1 cellular context compared by ENCODE assay signal in the genomic region with DNA sequence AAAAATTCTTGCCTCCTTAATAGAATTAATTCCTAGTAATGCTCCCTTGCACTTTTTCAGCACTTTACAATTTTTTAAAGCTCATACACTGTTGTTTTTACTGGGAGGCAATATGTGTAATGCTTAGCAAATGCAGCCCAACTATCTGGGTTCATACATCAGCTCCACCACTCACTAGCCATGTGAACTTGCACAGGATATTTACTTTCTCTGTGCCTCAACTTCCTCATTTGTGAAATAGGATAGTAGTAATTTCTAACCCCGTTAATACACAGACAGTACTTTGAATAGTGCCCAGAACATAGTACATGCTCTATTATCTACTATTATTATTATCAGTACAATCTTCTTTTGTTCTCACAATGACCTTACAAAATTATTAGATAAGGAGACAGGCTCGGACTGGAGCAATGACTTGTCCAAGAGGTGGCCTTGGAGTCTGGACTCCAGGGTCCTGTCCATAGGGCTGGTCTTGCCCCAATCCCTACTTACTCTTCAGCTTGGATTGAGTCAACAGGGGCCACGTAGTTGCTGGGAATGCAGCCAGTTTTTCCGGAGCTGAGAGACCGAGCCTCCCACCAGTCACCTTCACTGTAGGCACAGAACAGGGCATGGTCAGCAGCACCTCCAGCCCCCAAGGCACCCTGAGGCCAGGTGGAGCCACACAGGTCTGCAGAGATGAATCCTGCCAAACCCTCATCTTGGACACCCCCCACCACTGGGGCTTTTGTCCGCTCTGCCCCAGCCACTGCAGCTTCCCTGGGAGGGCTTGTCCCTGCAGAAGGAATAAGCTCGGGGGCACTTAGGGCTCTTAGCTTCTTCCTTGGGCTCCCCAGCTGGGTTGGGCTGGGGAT.
TF ChIP-seq lines count a peak whose summit lies in the region.

No MANE protein-coding gene starts in this region.

TF ChIP-seq in HepG2, 621 proteins besides CTCF, POLR2A, EP300 and RAD21 (continued from another document and continues in another):
- TF ChIP-seq, protein P1, sequence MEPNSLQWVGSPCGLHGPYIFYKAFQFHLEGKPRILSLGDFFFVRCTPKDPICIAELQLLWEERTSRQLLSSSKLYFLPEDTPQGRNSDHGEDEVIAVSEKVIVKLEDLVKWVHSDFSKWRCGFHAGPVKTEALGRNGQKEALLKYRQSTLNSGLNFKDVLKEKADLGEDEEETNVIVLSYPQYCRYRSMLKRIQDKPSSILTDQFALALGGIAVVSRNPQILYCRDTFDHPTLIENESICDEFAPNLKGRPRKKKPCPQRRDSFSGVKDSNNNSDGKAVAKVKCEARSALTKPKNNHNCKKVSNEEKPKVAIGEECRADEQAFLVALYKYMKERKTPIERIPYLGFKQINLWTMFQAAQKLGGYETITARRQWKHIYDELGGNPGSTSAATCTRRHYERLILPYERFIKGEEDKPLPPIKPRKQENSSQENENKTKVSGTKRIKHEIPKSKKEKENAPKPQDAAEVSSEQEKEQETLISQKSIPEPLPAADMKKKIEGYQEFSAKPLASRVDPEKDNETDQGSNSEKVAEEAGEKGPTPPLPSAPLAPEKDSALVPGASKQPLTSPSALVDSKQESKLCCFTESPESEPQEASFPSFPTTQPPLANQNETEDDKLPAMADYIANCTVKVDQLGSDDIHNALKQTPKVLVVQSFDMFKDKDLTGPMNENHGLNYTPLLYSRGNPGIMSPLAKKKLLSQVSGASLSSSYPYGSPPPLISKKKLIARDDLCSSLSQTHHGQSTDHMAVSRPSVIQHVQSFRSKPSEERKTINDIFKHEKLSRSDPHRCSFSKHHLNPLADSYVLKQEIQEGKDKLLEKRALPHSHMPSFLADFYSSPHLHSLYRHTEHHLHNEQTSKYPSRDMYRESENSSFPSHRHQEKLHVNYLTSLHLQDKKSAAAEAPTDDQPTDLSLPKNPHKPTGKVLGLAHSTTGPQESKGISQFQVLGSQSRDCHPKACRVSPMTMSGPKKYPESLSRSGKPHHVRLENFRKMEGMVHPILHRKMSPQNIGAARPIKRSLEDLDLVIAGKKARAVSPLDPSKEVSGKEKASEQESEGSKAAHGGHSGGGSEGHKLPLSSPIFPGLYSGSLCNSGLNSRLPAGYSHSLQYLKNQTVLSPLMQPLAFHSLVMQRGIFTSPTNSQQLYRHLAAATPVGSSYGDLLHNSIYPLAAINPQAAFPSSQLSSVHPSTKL (CRISPR knock-in tag; IDR thresholded peaks at IDR 0.05): peak; percentile 78
- TF ChIP-seq, protein P2, sequence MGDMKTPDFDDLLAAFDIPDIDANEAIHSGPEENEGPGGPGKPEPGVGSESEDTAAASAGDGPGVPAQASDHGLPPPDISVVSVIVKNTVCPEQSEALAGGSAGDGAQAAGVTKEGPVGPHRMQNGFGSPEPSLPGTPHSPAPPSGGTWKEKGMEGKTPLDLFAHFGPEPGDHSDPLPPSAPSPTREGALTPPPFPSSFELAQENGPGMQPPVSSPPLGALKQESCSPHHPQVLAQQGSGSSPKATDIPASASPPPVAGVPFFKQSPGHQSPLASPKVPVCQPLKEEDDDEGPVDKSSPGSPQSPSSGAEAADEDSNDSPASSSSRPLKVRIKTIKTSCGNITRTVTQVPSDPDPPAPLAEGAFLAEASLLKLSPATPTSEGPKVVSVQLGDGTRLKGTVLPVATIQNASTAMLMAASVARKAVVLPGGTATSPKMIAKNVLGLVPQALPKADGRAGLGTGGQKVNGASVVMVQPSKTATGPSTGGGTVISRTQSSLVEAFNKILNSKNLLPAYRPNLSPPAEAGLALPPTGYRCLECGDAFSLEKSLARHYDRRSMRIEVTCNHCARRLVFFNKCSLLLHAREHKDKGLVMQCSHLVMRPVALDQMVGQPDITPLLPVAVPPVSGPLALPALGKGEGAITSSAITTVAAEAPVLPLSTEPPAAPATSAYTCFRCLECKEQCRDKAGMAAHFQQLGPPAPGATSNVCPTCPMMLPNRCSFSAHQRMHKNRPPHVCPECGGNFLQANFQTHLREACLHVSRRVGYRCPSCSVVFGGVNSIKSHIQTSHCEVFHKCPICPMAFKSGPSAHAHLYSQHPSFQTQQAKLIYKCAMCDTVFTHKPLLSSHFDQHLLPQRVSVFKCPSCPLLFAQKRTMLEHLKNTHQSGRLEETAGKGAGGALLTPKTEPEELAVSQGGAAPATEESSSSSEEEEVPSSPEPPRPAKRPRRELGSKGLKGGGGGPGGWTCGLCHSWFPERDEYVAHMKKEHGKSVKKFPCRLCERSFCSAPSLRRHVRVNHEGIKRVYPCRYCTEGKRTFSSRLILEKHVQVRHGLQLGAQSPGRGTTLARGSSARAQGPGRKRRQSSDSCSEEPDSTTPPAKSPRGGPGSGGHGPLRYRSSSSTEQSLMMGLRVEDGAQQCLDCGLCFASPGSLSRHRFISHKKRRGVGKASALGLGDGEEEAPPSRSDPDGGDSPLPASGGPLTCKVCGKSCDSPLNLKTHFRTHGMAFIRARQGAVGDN (CRISPR knock-in tag; IDR thresholded peaks at IDR 0.05): peak; percentile 43
- peak; percentile 84 for TF ChIP-seq HNF4A (CRISPR knock-in tag; IDR thresholded peaks at IDR 0.05)
- TF ChIP-seq SALL1 (CRISPR knock-in tag; IDR thresholded peaks at IDR 0.05): peak; percentile 70
- peak; percentile 9; the same call in 1 of the 2 replicates for TF ChIP-seq CEBPB (IDR thresholded peaks at IDR 0.05; ENCODE audit: borderline replicate concordance, low read depth, low read length)
- TF ChIP-seq, protein P3, sequence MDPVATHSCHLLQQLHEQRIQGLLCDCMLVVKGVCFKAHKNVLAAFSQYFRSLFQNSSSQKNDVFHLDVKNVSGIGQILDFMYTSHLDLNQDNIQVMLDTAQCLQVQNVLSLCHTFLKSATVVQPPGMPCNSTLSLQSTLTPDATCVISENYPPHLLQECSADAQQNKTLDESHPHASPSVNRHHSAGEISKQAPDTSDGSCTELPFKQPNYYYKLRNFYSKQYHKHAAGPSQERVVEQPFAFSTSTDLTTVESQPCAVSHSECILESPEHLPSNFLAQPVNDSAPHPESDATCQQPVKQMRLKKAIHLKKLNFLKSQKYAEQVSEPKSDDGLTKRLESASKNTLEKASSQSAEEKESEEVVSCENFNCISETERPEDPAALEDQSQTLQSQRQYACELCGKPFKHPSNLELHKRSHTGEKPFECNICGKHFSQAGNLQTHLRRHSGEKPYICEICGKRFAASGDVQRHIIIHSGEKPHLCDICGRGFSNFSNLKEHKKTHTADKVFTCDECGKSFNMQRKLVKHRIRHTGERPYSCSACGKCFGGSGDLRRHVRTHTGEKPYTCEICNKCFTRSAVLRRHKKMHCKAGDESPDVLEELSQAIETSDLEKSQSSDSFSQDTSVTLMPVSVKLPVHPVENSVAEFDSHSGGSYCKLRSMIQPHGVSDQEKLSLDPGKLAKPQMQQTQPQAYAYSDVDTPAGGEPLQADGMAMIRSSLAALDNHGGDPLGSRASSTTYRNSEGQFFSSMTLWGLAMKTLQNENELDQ (CRISPR knock-in tag; IDR thresholded peaks at IDR 0.05; ENCODE audit: borderline replicate concordance): no peak
- peak; percentile 19; the same call in 1 of the 2 replicates for TF ChIP-seq MED1 (CRISPR knock-in tag; IDR thresholded peaks at IDR 0.05)
- TF ChIP-seq RARA (CRISPR knock-in tag; IDR thresholded peaks at IDR 0.05): peak; percentile 33
- TF ChIP-seq, protein P4, sequence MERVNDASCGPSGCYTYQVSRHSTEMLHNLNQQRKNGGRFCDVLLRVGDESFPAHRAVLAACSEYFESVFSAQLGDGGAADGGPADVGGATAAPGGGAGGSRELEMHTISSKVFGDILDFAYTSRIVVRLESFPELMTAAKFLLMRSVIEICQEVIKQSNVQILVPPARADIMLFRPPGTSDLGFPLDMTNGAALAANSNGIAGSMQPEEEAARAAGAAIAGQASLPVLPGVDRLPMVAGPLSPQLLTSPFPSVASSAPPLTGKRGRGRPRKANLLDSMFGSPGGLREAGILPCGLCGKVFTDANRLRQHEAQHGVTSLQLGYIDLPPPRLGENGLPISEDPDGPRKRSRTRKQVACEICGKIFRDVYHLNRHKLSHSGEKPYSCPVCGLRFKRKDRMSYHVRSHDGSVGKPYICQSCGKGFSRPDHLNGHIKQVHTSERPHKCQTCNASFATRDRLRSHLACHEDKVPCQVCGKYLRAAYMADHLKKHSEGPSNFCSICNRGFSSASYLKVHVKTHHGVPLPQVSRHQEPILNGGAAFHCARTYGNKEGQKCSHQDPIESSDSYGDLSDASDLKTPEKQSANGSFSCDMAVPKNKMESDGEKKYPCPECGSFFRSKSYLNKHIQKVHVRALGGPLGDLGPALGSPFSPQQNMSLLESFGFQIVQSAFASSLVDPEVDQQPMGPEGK (CRISPR knock-in tag; IDR thresholded peaks at IDR 0.05): 0 out of 2 replicates have a peak, but pooled peaks have one; percentile 25
- TF ChIP-seq, protein P5, sequence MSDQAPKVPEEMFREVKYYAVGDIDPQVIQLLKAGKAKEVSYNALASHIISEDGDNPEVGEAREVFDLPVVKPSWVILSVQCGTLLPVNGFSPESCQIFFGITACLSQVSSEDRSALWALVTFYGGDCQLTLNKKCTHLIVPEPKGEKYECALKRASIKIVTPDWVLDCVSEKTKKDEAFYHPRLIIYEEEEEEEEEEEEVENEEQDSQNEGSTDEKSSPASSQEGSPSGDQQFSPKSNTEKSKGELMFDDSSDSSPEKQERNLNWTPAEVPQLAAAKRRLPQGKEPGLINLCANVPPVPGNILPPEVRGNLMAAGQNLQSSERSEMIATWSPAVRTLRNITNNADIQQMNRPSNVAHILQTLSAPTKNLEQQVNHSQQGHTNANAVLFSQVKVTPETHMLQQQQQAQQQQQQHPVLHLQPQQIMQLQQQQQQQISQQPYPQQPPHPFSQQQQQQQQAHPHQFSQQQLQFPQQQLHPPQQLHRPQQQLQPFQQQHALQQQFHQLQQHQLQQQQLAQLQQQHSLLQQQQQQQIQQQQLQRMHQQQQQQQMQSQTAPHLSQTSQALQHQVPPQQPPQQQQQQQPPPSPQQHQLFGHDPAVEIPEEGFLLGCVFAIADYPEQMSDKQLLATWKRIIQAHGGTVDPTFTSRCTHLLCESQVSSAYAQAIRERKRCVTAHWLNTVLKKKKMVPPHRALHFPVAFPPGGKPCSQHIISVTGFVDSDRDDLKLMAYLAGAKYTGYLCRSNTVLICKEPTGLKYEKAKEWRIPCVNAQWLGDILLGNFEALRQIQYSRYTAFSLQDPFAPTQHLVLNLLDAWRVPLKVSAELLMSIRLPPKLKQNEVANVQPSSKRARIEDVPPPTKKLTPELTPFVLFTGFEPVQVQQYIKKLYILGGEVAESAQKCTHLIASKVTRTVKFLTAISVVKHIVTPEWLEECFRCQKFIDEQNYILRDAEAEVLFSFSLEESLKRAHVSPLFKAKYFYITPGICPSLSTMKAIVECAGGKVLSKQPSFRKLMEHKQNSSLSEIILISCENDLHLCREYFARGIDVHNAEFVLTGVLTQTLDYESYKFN (CRISPR knock-in tag; conservative IDR thresholded peaks at IDR 0.05): peak; percentile 50
- TF ChIP-seq BORCS8-MEF2B (CRISPR knock-in tag; IDR thresholded peaks at IDR 0.05): 0 out of 2 replicates have a peak, but pooled peaks have one; percentile 24
- 0 out of 2 replicates have a peak, but pooled peaks have one; percentile 43 for TF ChIP-seq FOXO1 (CRISPR knock-in tag; IDR thresholded peaks at IDR 0.05)
- TF ChIP-seq CBFB (CRISPR knock-in tag; IDR thresholded peaks at IDR 0.05): no peak
- TF ChIP-seq ZNF3 (CRISPR knock-in tag; IDR thresholded peaks at IDR 0.05): no peak
- no peak for TF ChIP-seq SOX6 (IDR thresholded peaks at IDR 0.05)
- TF ChIP-seq SOX6 (CRISPR knock-in tag; IDR thresholded peaks at IDR 0.05): peak; percentile 61
- TF ChIP-seq SOX13 (IDR thresholded peaks at IDR 0.05): peak; percentile 29; the same call in 1 of the 2 replicates
- peak in 1 of 2 experiments; percentile 81; a peak in 2 of 4 replicates for TF ChIP-seq SOX13 (CRISPR knock-in tag; conservative IDR thresholded peaks at IDR 0.05 in 1 of 2, IDR thresholded peaks at IDR 0.05 in 1 of 2)
- TF ChIP-seq, protein P6, sequence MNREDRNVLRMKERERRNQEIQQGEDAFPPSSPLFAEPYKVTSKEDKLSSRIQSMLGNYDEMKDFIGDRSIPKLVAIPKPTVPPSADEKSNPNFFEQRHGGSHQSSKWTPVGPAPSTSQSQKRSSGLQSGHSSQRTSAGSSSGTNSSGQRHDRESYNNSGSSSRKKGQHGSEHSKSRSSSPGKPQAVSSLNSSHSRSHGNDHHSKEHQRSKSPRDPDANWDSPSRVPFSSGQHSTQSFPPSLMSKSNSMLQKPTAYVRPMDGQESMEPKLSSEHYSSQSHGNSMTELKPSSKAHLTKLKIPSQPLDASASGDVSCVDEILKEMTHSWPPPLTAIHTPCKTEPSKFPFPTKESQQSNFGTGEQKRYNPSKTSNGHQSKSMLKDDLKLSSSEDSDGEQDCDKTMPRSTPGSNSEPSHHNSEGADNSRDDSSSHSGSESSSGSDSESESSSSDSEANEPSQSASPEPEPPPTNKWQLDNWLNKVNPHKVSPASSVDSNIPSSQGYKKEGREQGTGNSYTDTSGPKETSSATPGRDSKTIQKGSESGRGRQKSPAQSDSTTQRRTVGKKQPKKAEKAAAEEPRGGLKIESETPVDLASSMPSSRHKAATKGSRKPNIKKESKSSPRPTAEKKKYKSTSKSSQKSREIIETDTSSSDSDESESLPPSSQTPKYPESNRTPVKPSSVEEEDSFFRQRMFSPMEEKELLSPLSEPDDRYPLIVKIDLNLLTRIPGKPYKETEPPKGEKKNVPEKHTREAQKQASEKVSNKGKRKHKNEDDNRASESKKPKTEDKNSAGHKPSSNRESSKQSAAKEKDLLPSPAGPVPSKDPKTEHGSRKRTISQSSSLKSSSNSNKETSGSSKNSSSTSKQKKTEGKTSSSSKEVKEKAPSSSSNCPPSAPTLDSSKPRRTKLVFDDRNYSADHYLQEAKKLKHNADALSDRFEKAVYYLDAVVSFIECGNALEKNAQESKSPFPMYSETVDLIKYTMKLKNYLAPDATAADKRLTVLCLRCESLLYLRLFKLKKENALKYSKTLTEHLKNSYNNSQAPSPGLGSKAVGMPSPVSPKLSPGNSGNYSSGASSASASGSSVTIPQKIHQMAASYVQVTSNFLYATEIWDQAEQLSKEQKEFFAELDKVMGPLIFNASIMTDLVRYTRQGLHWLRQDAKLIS (CRISPR knock-in tag; IDR thresholded peaks at IDR 0.05): no peak
- peak; percentile 40; the same call in 1 of the 2 replicates for TF ChIP-seq PHF21A (CRISPR knock-in tag; IDR thresholded peaks at IDR 0.05)
- peak; percentile 62 for TF ChIP-seq SOX5 (CRISPR knock-in tag; IDR thresholded peaks at IDR 0.05; ENCODE audit: borderline replicate concordance)
- 0 out of 2 replicates have a peak, but pooled peaks have one; percentile 10 for TF ChIP-seq DPF2 (CRISPR knock-in tag; IDR thresholded peaks at IDR 0.05; ENCODE audit: borderline replicate concordance, low read depth)
- TF ChIP-seq HDAC2 (CRISPR knock-in tag; IDR thresholded peaks at IDR 0.05): 0 out of 2 replicates have a peak, but pooled peaks have one; percentile 33
- no peak for TF ChIP-seq FOXA1 (IDR thresholded peaks at IDR 0.05)
- peak; percentile 84 for TF ChIP-seq FOXA1 (CRISPR knock-in tag; IDR thresholded peaks at IDR 0.05)
- TF ChIP-seq MTA1 (CRISPR knock-in tag; IDR thresholded peaks at IDR 0.05; ENCODE audit: borderline replicate concordance): peak; percentile 63; the same call in 1 of the 2 replicates
- TF ChIP-seq ZFP90 (CRISPR knock-in tag; IDR thresholded peaks at IDR 0.05; ENCODE audit: borderline replicate concordance): 0 out of 2 replicates have a peak, but pooled peaks have one; percentile 22
- TF ChIP-seq MTF1 (CRISPR knock-in tag; IDR thresholded peaks at IDR 0.05): no peak
- 0 out of 2 replicates have a peak, but pooled peaks have one; percentile 24 for TF ChIP-seq ZNF614 (CRISPR knock-in tag; IDR thresholded peaks at IDR 0.05; ENCODE audit: borderline replicate concordance)
- no peak for TF ChIP-seq RBFOX2 (IDR thresholded peaks at IDR 0.05; ENCODE audit: low read depth, low read length)
